Comparison of ENCODE assay signal across 8 cellular contexts in the genomic region with DNA sequence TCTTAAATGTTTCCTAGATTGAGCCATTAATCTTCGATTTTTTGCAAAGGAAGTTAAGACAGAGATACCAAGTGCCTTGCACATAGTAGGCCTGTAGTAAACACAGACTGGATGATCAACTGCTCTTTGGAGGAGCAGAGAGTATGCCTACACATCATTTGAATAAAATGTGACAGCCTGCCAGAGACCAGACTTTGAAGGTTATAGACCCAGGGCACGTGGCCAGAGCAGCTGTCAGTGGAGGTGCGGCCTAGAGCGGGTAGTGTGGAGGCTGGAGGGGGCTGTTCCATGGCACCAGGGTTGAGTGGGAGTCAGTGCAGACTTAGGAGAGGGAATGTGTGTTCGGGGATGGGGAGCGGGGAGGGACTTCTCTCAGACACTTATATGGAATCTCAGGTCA.
DNase-seq lines count a peak whose midpoint lies in the region; ATAC-seq and TF ChIP-seq lines count a peak whose summit lies in the region.

No MANE protein-coding gene starts in this region.

- POLR2A ChIA-PET in MCF 10A (lab: Yijun Ruan, JAX), result interaction anchor here (0.6 to 4.5 kb wide), 8 partner anchors 9 to 1673 kb away, joined by 3 to 39 read pairs (median 6); no protein-coding TSS in a partner anchor

- DNase-seq in stimulated activated naive CD8-positive, alpha-beta T cell treated with anti-CD3 and anti-CD28 coated beads, Interleukin-15, Interleukin-2, amounts not matched to agents 100 U/mL and 50 U/mL, for 24 hours, result no peak
- peak; percentile 69 for DNase-seq in MCF 10A (ENCODE audit: unreplicated experiment)
- no peak for DNase-seq in lung (ENCODE audit: low spot score)
- DNase-seq in vagina (ENCODE audit: extremely low spot score in 2 of 2), result no peak
- no peak for DNase-seq in NCI-H2227 (lab: John Stamatoyannopoulos, UW; ENCODE audit: unreplicated experiment)
- no peak for DNase-seq in NCI-H1105 (lab: John Stamatoyannopoulos, UW)

- H3K9me3 Mint-ChIP-seq in stimulated activated naive CD8-positive, alpha-beta T cell treated with anti-CD3 and anti-CD28 coated beads, Interleukin-15, Interleukin-2, amounts not matched to agents 100 ng/mL and 50 ng/mL, for 24 hours, result no peaks in the 10 kb centered on the region
- no peaks in the 10 kb centered on the region for H3K9me3 Mint-ChIP-seq in MCF 10A (ENCODE audit: unreplicated experiment)

- no peak overlapping the region for H3K4me3 Mint-ChIP-seq in stimulated activated naive CD8-positive, alpha-beta T cell treated with anti-CD3 and anti-CD28 coated beads, Interleukin-15, Interleukin-2, amounts not matched to agents 100 ng/mL and 50 ng/mL, for 24 hours
- H3K4me3 Mint-ChIP-seq in MCF 10A (ENCODE audit: unreplicated experiment), result no peak overlapping the region

- no peak for TF ChIP-seq POLR2A in vagina (IDR thresholded peaks at IDR 0.05)

- H3K27me3 ChIP-seq in lung (ENCODE audit: control insufficient read depth, insufficient read depth) (no peaks in the 10 kb centered on the region), vagina (no peaks in the 10 kb centered on the region)

- H3K9me3 ChIP-seq in lung (ENCODE audit: control insufficient read depth in 2 of 2, insufficient read depth in 1 of 2, low read length in 1 of 2) (no peaks in the 10 kb centered on the region), vagina (no peaks in the 10 kb centered on the region)

- CTCF ChIA-PET in MCF 10A (lab: Yijun Ruan, JAX), result interaction anchor here (1.0 to 2.0 kb wide), 3 partner anchors 10 to 94 kb away, joined by 3 to 6 read pairs (median 4); no protein-coding TSS in a partner anchor

- H3K27ac Mint-ChIP-seq in stimulated activated naive CD8-positive, alpha-beta T cell treated with anti-CD3 and anti-CD28 coated beads, Interleukin-15, Interleukin-2, amounts not matched to agents 100 ng/mL and 50 ng/mL, for 24 hours, result peak overlapping the region; percentile 31
- peak overlapping the region; percentile 90 for H3K27ac Mint-ChIP-seq in MCF 10A (ENCODE audit: low read depth, unreplicated experiment)

- H3K4me1 ChIP-seq in lung (ENCODE audit: control insufficient read depth in 2 of 2, insufficient read depth in 2 of 2, low read length in 2 of 2), result peaks cover 29 to 36% of the 10 kb centered on the region in 2 donors
- H3K4me1 ChIP-seq in vagina, result peaks cover 98% of the 10 kb centered on the region

- TF ChIP-seq CTCF in MCF 10A (IDR thresholded peaks at IDR 0.05; ENCODE audit: unreplicated experiment) (no peak), lung (IDR thresholded peaks at IDR 0.05; ENCODE audit: control extremely low read depth, extremely low read depth) (no peak), vagina (IDR thresholded peaks at IDR 0.05) (no peak)

- 64 to 77% methylated on average over 6 of the region's 6 CpGs for WGBS in lung, 2 donors

- intact Hi-C loops in MCF 10A (cut with micrococcal nuclease), result loop anchor here (2.0 kb wide), 1 partner anchor 17 kb away; no protein-coding TSS in a partner anchor
- intact Hi-C loops in vagina (cut with DNase I), result no loop called here

- H3K4me1 Mint-ChIP-seq in stimulated activated naive CD8-positive, alpha-beta T cell treated with anti-CD3 and anti-CD28 coated beads, Interleukin-15, Interleukin-2, amounts not matched to agents 100 ng/mL and 50 ng/mL, for 24 hours (ENCODE audit: low read depth), result peaks cover 91% of the 10 kb centered on the region
- H3K4me1 Mint-ChIP-seq in MCF 10A (ENCODE audit: insufficient read depth, unreplicated experiment), result peaks cover 73% of the 10 kb centered on the region

- no peaks in the 10 kb centered on the region for H3K36me3 ChIP-seq in lung (ENCODE audit: control insufficient read depth in 2 of 2, insufficient read depth in 2 of 2, low read length in 2 of 2)
- no peaks in the 10 kb centered on the region for H3K36me3 ChIP-seq in vagina

- ATAC-seq in stimulated activated naive CD8-positive, alpha-beta T cell treated with anti-CD3 and anti-CD28 coated beads, Interleukin-15, Interleukin-2, amounts not matched to agents 100 U/mL and 50 U/mL, for 24 hours, result no peak
- ATAC-seq in lung (ENCODE audit: insufficient read depth, low FRiP score) (no peak), GM18907 (IDR thresholded peaks at IDR 0.05; ENCODE audit: unreplicated experiment) (no peak)

- peak overlapping the region; percentile 39 to 83 for H3K27ac ChIP-seq in lung (ENCODE audit: low read depth in 1 of 2, low read length in 1 of 2)
- peak overlapping the region; percentile 87 for H3K27ac ChIP-seq in vagina

- H3K4me3 ChIP-seq in lung (no peak overlapping the region), vagina (no peak overlapping the region)

- H3K36me3 Mint-ChIP-seq in stimulated activated naive CD8-positive, alpha-beta T cell treated with anti-CD3 and anti-CD28 coated beads, Interleukin-15, Interleukin-2, amounts not matched to agents 100 ng/mL and 50 ng/mL, for 24 hours (ENCODE audit: low read depth), result no peaks in the 10 kb centered on the region
- H3K36me3 Mint-ChIP-seq in MCF 10A (ENCODE audit: insufficient read depth, unreplicated experiment), result peaks cover 4% of the 10 kb centered on the region

- BruUV-seq in MCF 10A (replicated peaks; lab: Mats Ljungman, UMichigan), result no TSS peak

- no peaks in the 10 kb centered on the region for H3K27me3 Mint-ChIP-seq in stimulated activated naive CD8-positive, alpha-beta T cell treated with anti-CD3 and anti-CD28 coated beads, Interleukin-15, Interleukin-2, amounts not matched to agents 100 ng/mL and 50 ng/mL, for 24 hours
- H3K27me3 Mint-ChIP-seq in MCF 10A (ENCODE audit: insufficient read depth, unreplicated experiment), result no peaks in the 10 kb centered on the region
